ENCODE assay signal across 12 cellular contexts in genomic region chr1:116415699-116416533, GRCh38. TPM values are rescaled to one million over a fixed set of nuclear protein-coding genes. Genes with fewer than 3 reads are reported as not detected.
A peak's percentile ranks its signal among the peaks of the same experiment; 100 is the strongest.
DNase-seq lines count a peak whose midpoint lies in the region; ATAC-seq and TF ChIP-seq lines count a peak whose summit lies in the region.
"Had no signal": no experiment of that assay in that cellular context is flagged by ENCODE, and none has a peak within 500 bp of the region (broad histone marks: within the 10 kb centered on the region; RNA-seq: fewer than 3 reads in every experiment).

No MANE protein-coding gene starts in this region.

- H3K4me1 ChIP-seq in DND-41 (ENCODE audit: insufficient read depth, low read length) (peaks cover 31% of the 10 kb centered on the region), ectodermal cell (ENCODE audit: control insufficient read depth, insufficient read depth, low read length) (peaks cover 35% of the 10 kb centered on the region), lower lobe of right lung (peaks cover 24% of the 10 kb centered on the region), smooth muscle cell (ENCODE audit: low read depth) (peaks cover 24% of the 10 kb centered on the region)

- H3K79me2 ChIP-seq in DND-41 (ENCODE audit: insufficient read depth, low read length) (peaks cover 5% of the 10 kb centered on the region; the same call in 1 of the 2 replicates), smooth muscle cell (ENCODE audit: low read depth) (no peaks in the 10 kb centered on the region)

- H3K27ac ChIP-seq in DND-41 (ENCODE audit: low read length), result no peak overlapping the region
- H3K27ac ChIP-seq in ectodermal cell (ENCODE audit: insufficient read depth, low read depth, low read length, poor library complexity, severe bottlenecking), result peak overlapping the region; percentile 79
- no peak overlapping the region for H3K27ac ChIP-seq in lower lobe of right lung
- H3K27ac ChIP-seq in smooth muscle cell (ENCODE audit: low read depth), result no peak overlapping the region
- H3K27ac ChIP-seq: tibial artery had no signal

- H3K4me2 ChIP-seq in DND-41 (ENCODE audit: insufficient read depth, low read length), result no peak overlapping the region
- no peak overlapping the region for H3K4me2 ChIP-seq in smooth muscle cell

- ATAC-seq in DND-41 (ENCODE audit: insufficient read depth, low read depth) (0 out of 3 replicates have a peak, but pooled peaks have one; percentile 18), lower lobe of right lung (no peak)
- ATAC-seq in natural killer cell treated with Interleukin-12 subunit alpha and Interleukin-12 subunit beta and Interleukin-15 and Interleukin-18, amount 100 ng/mL, for 72 hours, result no peak
- ATAC-seq: Panc1 had no signal

- H3K4me1 Mint-ChIP-seq in natural killer cell treated with Interleukin-12 subunit alpha and Interleukin-12 subunit beta and Interleukin-15 and Interleukin-18, amount 100 ng/mL, for 72 hours (ENCODE audit: low read depth in 2 of 2), result peaks cover 29 to 33% of the 10 kb centered on the region in 2 donors

- no peaks in the 10 kb centered on the region for H3K9me3 Mint-ChIP-seq in natural killer cell treated with Interleukin-12 subunit alpha and Interleukin-12 subunit beta and Interleukin-15 and Interleukin-18, amount 100 ng/mL, for 72 hours

- H3K27me3 ChIP-seq in DND-41 (ENCODE audit: insufficient read depth, low read length, poor library complexity), result peaks cover under 1% of the 10 kb centered on the region
- H3K27me3 ChIP-seq in ectodermal cell (ENCODE audit: control insufficient read depth, insufficient read depth, low read length, poor library complexity, severe bottlenecking), result peaks cover 6% of the 10 kb centered on the region
- no peaks in the 10 kb centered on the region for H3K27me3 ChIP-seq in lower lobe of right lung (ENCODE audit: low read depth)
- no peaks in the 10 kb centered on the region for H3K27me3 ChIP-seq in smooth muscle cell (ENCODE audit: low read depth)
- H3K27me3 ChIP-seq: tibial artery had no signal

- intact Hi-C loops in lower lobe of right lung (cut with DNase I), result no loop called here

- in situ Hi-C loops in GM13976 (cut with MboI; ENCODE audit: low sequenced_read_pairs, unreplicated experiment), result no loop called here

- no peaks in the 10 kb centered on the region for H3K27me3 Mint-ChIP-seq in natural killer cell treated with Interleukin-12 subunit alpha and Interleukin-12 subunit beta and Interleukin-15 and Interleukin-18, amount 100 ng/mL, for 72 hours

- H3K36me3 ChIP-seq in DND-41 (ENCODE audit: insufficient read depth, low read length) (no peaks in the 10 kb centered on the region), ectodermal cell (ENCODE audit: control insufficient read depth, insufficient read depth, low read length) (no peaks in the 10 kb centered on the region), lower lobe of right lung (no peaks in the 10 kb centered on the region), smooth muscle cell (ENCODE audit: low read depth) (no peaks in the 10 kb centered on the region)
- H3K36me3 ChIP-seq: tibial artery had no signal

- H3K9me3 ChIP-seq in DND-41 (ENCODE audit: insufficient read depth, low read length, severe bottlenecking) (no peaks in the 10 kb centered on the region), ectodermal cell (ENCODE audit: control insufficient read depth, low read length) (no peaks in the 10 kb centered on the region), lower lobe of right lung (no peaks in the 10 kb centered on the region), smooth muscle cell (replicated peaks; ENCODE audit: low read depth) (no peaks in the 10 kb centered on the region)
- H3K9me3 ChIP-seq: tibial artery had no signal

- H3K9ac ChIP-seq in DND-41 (ENCODE audit: low read depth, low read length) (0 out of 2 replicates have a peak overlapping the region, but pooled peaks have one; percentile 77), smooth muscle cell (ENCODE audit: low read depth) (no peak overlapping the region)

- H4K20me1 ChIP-seq in DND-41 (ENCODE audit: insufficient read depth, low read length), result no peaks in the 10 kb centered on the region
- no peaks in the 10 kb centered on the region for H4K20me1 ChIP-seq in smooth muscle cell (ENCODE audit: low read depth)

- H3F3A ChIP-seq in smooth muscle cell (ENCODE audit: low read depth), result no peaks in the 10 kb centered on the region

- no peak for TF ChIP-seq CTCF in DND-41 (IDR thresholded peaks at IDR 0.05; ENCODE audit: borderline replicate concordance, extremely low read depth, low read length, poor library complexity, severe bottlenecking)
- no peak for TF ChIP-seq CTCF in GM13976 (IDR thresholded peaks at IDR 0.05; ENCODE audit: borderline replicate concordance, control extremely low read depth, extremely low read depth, insufficient read depth, missing control alignments)
- no peak for TF ChIP-seq CTCF in lower lobe of right lung (IDR thresholded peaks at IDR 0.05)
- TF ChIP-seq CTCF in smooth muscle cell (IDR thresholded peaks at IDR 0.05; ENCODE audit: borderline replicate concordance, insufficient read depth, poor library complexity, severe bottlenecking), result no peak

- H3K4me3 ChIP-seq in DND-41 (ENCODE audit: low read depth in 1 of 2, low read length in 2 of 2), result no peak overlapping the region
- no peak overlapping the region for H3K4me3 ChIP-seq in ectodermal cell (ENCODE audit: insufficient read depth, low read depth, low read length)
- no peak overlapping the region for H3K4me3 ChIP-seq in lower lobe of right lung
- H3K4me3 ChIP-seq in smooth muscle cell, result no peak overlapping the region
- H3K4me3 ChIP-seq: skin epidermis, tibial artery had no signal

- H2AFZ ChIP-seq in DND-41 (ENCODE audit: low read depth, low read length), result no peak overlapping the region
- no peak overlapping the region for H2AFZ ChIP-seq in smooth muscle cell (ENCODE audit: low read depth)

- H3K27ac Mint-ChIP-seq in natural killer cell treated with Interleukin-12 subunit alpha and Interleukin-12 subunit beta and Interleukin-15 and Interleukin-18, amount 100 ng/mL, for 72 hours, result peak overlapping the region; percentile 23 to 58

- peak; percentile 37 for DNase-seq in DND-41
- DNase-seq in NCI-H82 treated with DMSO at 0.1 percent for 48 hours (lab: John Stamatoyannopoulos, UW; ENCODE audit: unreplicated experiment), result peak; percentile 72
- no peak for DNase-seq in natural killer cell treated with Interleukin-12 subunit alpha and Interleukin-12 subunit beta and Interleukin-15 and Interleukin-18, amount 100 ng/mL, for 72 hours (ENCODE audit: low spot score)
- no peak for DNase-seq in DMS114 treated with DMSO at 0.1 percent for 48 hours (lab: John Stamatoyannopoulos, UW; ENCODE audit: unreplicated experiment)
- no peak for DNase-seq in GM13976 (ENCODE audit: low spot score)
- DNase-seq in lower lobe of right lung, result no peak
- no peak for DNase-seq in smooth muscle cell (lab: John Stamatoyannopoulos, UW; ENCODE audit: unreplicated experiment)
- DNase-seq: GDM1, tibial artery had no signal

- H3K4me3 Mint-ChIP-seq in natural killer cell treated with Interleukin-12 subunit alpha and Interleukin-12 subunit beta and Interleukin-15 and Interleukin-18, amount 100 ng/mL, for 72 hours, result no peak overlapping the region

- no peaks in the 10 kb centered on the region for H3K36me3 Mint-ChIP-seq in natural killer cell treated with Interleukin-12 subunit alpha and Interleukin-12 subunit beta and Interleukin-15 and Interleukin-18, amount 100 ng/mL, for 72 hours

- 11 to 21% methylated on average over 5 of the region's 5 CpGs for WGBS in ectodermal cell, 2 experiments
- WGBS in smooth muscle cell (ENCODE audit: low lambda C conversion rate), result 54% methylated on average over 5 of the region's 5 CpGs

RNA-seq across cellular contexts. Expression of gene ATP1A1, which starts 42.9 kb away (rescaled TPM):
- polyA plus RNA-seq in ectodermal cell (2013, experiment 1 of 4), result 243 TPM
- 256 TPM for polyA plus RNA-seq in ectodermal cell (2013, experiment 2 of 4)
- 189 TPM for polyA plus RNA-seq in ectodermal cell (2013, experiment 3 of 4)
- polyA plus RNA-seq in ectodermal cell (2013, experiment 4 of 4), result 207 TPM
- total RNA-seq in natural killer cell treated with Interleukin-12 subunit alpha and Interleukin-12 subunit beta and Interleukin-15 and Interleukin-18, amount 100 ng/mL, for 72 hours, result 100 to 1,000 TPM; 208 to 285 TPM
- 518 TPM for total RNA-seq in lower lobe of right lung
- total RNA-seq in smooth muscle cell, result 93.0 and 104 TPM in 2 replicates
- polyA plus RNA-seq in smooth muscle cell, result 75.7 and 96.1 TPM in 2 replicates

Comparison
In these comparisons a context has a peak if more than half of its experiments do, and no peak if none do; other contexts are left out.
1. DNase-seq: peak in DND-41 (single experiment) and NCI-H82 treated with DMSO at 0.1 percent for 48 hours (single experiment); none in natural killer cell treated with Interleukin-12 subunit alpha and Interleukin-12 subunit beta and Interleukin-15 and Interleukin-18, amount 100 ng/mL, for 72 hours (single experiment), DMS114 treated with DMSO at 0.1 percent for 48 hours (single experiment), GM13976 (single experiment), lower lobe of right lung (single experiment) and smooth muscle cell (single experiment).